1 cellular context compared by ENCODE assay signal in genomic region chr18:9184998-9185613, GRCh38.
TF ChIP-seq lines count a peak whose summit lies in the region.

No MANE protein-coding gene starts in this region.

TF ChIP-seq in GM12878, 131 proteins besides CTCF, POLR2A, EP300 and RAD21 (continued from another document):
- no peak for TF ChIP-seq CBX3 (IDR thresholded peaks at IDR 0.05; ENCODE audit: borderline replicate concordance, low read depth)
